In genomic region chr6:32852018-32852843, GRCh38 we compare ENCODE assay signal across 1 cellular context.
TF ChIP-seq lines count a peak whose summit lies in the region.

No MANE protein-coding gene starts in this region.

TF ChIP-seq in K562, 482 proteins besides CTCF, POLR2A, EP300 and RAD21:
- TF ChIP-seq ASH1L (IDR thresholded peaks at IDR 0.05; ENCODE audit: borderline replicate concordance, low read depth, partially characterized antibody) (no peak), CREB3L1 (IDR thresholded peaks at IDR 0.05; ENCODE audit: borderline replicate concordance, low read depth) (no peak), ZZZ3 (IDR thresholded peaks at IDR 0.05) (no peak), MCM3 (IDR thresholded peaks at IDR 0.05) (no peak), NRF1 (conservative IDR thresholded peaks at IDR 0.05 in 1 of 2, IDR thresholded peaks at IDR 0.05 in 1 of 2) (no peak), BRF2 (IDR thresholded peaks at IDR 0.05; ENCODE audit: borderline replicate concordance, insufficient read depth, insufficient read length) (no peak), GTF2B (IDR thresholded peaks at IDR 0.05; ENCODE audit: extremely low read depth, insufficient read length) (no peak), NFXL1 (CRISPR knock-in tag; IDR thresholded peaks at IDR 0.05) (no peak), NBN (IDR thresholded peaks at IDR 0.05; ENCODE audit: low read depth) (no peak), NCOR1 (IDR thresholded peaks at IDR 0.05) (no peak), MCM5 (IDR thresholded peaks at IDR 0.05; ENCODE audit: low read depth) (no peak), ZNF586 (CRISPR knock-in tag; conservative IDR thresholded peaks at IDR 0.05) (no peak), NELFE (IDR thresholded peaks at IDR 0.05; ENCODE audit: insufficient read depth, insufficient read length) (no peak), STAT5A (IDR thresholded peaks at IDR 0.05; ENCODE audit: borderline replicate concordance, low read length) (no peak), SUPT5H (IDR thresholded peaks at IDR 0.05) (no peak), ZNF75A (CRISPR knock-in tag; IDR thresholded peaks at IDR 0.05) (no peak), KLF13 (tag; IDR thresholded peaks at IDR 0.05; ENCODE audit: borderline replicate concordance, low read depth) (no peak), ZBTB49 (CRISPR knock-in tag; IDR thresholded peaks at IDR 0.05; ENCODE audit: borderline replicate concordance) (no peak), TCF3 (CRISPR knock-in tag; IDR thresholded peaks at IDR 0.05) (no peak)
